ENCODE assay signal across 1 cellular context in genomic region chr5:139389701-139390638, GRCh38.
TF ChIP-seq lines count a peak whose summit lies in the region.

A gene with protein sequence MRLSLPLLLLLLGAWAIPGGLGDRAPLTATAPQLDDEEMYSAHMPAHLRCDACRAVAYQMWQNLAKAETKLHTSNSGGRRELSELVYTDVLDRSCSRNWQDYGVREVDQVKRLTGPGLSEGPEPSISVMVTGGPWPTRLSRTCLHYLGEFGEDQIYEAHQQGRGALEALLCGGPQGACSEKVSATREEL (minus strand): TSS chr5:139389913. CDS start chr5:139389856, 57 bp downstream.

TF ChIP-seq in H1, 55 proteins besides CTCF, POLR2A, EP300 and RAD21 (continued from another document):
- TF ChIP-seq HDAC2 (IDR thresholded peaks at IDR 0.05; ENCODE audit: borderline replicate concordance in 1 of 2, low read depth in 2 of 2, low read length in 2 of 2) = no peak
- TF ChIP-seq, protein P1, sequence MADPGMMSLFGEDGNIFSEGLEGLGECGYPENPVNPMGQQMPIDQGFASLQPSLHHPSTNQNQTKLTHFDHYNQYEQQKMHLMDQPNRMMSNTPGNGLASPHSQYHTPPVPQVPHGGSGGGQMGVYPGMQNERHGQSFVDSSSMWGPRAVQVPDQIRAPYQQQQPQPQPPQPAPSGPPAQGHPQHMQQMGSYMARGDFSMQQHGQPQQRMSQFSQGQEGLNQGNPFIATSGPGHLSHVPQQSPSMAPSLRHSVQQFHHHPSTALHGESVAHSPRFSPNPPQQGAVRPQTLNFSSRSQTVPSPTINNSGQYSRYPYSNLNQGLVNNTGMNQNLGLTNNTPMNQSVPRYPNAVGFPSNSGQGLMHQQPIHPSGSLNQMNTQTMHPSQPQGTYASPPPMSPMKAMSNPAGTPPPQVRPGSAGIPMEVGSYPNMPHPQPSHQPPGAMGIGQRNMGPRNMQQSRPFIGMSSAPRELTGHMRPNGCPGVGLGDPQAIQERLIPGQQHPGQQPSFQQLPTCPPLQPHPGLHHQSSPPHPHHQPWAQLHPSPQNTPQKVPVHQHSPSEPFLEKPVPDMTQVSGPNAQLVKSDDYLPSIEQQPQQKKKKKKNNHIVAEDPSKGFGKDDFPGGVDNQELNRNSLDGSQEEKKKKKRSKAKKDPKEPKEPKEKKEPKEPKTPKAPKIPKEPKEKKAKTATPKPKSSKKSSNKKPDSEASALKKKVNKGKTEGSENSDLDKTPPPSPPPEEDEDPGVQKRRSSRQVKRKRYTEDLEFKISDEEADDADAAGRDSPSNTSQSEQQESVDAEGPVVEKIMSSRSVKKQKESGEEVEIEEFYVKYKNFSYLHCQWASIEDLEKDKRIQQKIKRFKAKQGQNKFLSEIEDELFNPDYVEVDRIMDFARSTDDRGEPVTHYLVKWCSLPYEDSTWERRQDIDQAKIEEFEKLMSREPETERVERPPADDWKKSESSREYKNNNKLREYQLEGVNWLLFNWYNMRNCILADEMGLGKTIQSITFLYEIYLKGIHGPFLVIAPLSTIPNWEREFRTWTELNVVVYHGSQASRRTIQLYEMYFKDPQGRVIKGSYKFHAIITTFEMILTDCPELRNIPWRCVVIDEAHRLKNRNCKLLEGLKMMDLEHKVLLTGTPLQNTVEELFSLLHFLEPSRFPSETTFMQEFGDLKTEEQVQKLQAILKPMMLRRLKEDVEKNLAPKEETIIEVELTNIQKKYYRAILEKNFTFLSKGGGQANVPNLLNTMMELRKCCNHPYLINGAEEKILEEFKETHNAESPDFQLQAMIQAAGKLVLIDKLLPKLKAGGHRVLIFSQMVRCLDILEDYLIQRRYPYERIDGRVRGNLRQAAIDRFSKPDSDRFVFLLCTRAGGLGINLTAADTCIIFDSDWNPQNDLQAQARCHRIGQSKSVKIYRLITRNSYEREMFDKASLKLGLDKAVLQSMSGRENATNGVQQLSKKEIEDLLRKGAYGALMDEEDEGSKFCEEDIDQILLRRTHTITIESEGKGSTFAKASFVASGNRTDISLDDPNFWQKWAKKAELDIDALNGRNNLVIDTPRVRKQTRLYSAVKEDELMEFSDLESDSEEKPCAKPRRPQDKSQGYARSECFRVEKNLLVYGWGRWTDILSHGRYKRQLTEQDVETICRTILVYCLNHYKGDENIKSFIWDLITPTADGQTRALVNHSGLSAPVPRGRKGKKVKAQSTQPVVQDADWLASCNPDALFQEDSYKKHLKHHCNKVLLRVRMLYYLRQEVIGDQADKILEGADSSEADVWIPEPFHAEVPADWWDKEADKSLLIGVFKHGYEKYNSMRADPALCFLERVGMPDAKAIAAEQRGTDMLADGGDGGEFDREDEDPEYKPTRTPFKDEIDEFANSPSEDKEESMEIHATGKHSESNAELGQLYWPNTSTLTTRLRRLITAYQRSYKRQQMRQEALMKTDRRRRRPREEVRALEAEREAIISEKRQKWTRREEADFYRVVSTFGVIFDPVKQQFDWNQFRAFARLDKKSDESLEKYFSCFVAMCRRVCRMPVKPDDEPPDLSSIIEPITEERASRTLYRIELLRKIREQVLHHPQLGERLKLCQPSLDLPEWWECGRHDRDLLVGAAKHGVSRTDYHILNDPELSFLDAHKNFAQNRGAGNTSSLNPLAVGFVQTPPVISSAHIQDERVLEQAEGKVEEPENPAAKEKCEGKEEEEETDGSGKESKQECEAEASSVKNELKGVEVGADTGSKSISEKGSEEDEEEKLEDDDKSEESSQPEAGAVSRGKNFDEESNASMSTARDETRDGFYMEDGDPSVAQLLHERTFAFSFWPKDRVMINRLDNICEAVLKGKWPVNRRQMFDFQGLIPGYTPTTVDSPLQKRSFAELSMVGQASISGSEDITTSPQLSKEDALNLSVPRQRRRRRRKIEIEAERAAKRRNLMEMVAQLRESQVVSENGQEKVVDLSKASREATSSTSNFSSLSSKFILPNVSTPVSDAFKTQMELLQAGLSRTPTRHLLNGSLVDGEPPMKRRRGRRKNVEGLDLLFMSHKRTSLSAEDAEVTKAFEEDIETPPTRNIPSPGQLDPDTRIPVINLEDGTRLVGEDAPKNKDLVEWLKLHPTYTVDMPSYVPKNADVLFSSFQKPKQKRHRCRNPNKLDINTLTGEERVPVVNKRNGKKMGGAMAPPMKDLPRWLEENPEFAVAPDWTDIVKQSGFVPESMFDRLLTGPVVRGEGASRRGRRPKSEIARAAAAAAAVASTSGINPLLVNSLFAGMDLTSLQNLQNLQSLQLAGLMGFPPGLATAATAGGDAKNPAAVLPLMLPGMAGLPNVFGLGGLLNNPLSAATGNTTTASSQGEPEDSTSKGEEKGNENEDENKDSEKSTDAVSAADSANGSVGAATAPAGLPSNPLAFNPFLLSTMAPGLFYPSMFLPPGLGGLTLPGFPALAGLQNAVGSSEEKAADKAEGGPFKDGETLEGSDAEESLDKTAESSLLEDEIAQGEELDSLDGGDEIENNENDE (IDR thresholded peaks at IDR 0.05; ENCODE audit: insufficient replicate concordance, low read length) = no peak
- TF ChIP-seq SAP30 (IDR thresholded peaks at IDR 0.05; ENCODE audit: insufficient read depth, insufficient replicate concordance, low read length) = no peak
- TF ChIP-seq CBX5 (IDR thresholded peaks at IDR 0.05; ENCODE audit: low read depth, low read length) = no peak
- TF ChIP-seq TAF1 (IDR thresholded peaks at IDR 0.05; ENCODE audit: low read depth, low read length) = no peak
- TF ChIP-seq GTF2F1 (IDR thresholded peaks at IDR 0.05; ENCODE audit: borderline replicate concordance, low read depth, low read length) = no peak
- no peak for TF ChIP-seq BRCA1 (IDR thresholded peaks at IDR 0.05; ENCODE audit: low read depth, low read length)
- no peak for TF ChIP-seq FOSL1 (IDR thresholded peaks at IDR 0.05; ENCODE audit: insufficient read depth, low read depth, low read length)
- TF ChIP-seq RBBP5 (IDR thresholded peaks at IDR 0.05; ENCODE audit: borderline replicate concordance, low read depth, low read length) = no peak
- TF ChIP-seq TBP (IDR thresholded peaks at IDR 0.05; ENCODE audit: low read depth, low read length) = no peak
- TF ChIP-seq SIX5 (IDR thresholded peaks at IDR 0.05; ENCODE audit: low read depth, low read length) = no peak
- no peak for TF ChIP-seq PHF8 (conservative IDR thresholded peaks at IDR 0.05; ENCODE audit: low read depth, low read length)
- TF ChIP-seq SIN3A (conservative IDR thresholded peaks at IDR 0.05 in 1 of 2, IDR thresholded peaks at IDR 0.05 in 1 of 2; ENCODE audit: low read depth in 1 of 2, low read length in 2 of 2) = no peak
